8 cellular contexts compared by ENCODE assay signal in genomic region chr13:23609414-23610186, GRCh38. TPM values are rescaled to one million over a fixed set of nuclear protein-coding genes. Genes with fewer than 3 reads are reported as not detected.
A peak's percentile ranks its signal among the peaks of the same experiment; 100 is the strongest.
DNase-seq lines count a peak whose midpoint lies in the region; ATAC-seq and TF ChIP-seq lines count a peak whose summit lies in the region.

No MANE protein-coding gene starts in this region.

- peaks cover 13% of the 10 kb centered on the region for H3K9me3 Mint-ChIP-seq in glutamatergic neuron (ENCODE audit: unreplicated experiment)
- no peaks in the 10 kb centered on the region for H3K9me3 Mint-ChIP-seq in stimulated activated memory B cell treated with anti-CD40 and anti-IgM and Interleukin-4, amounts not matched to agents 10 μg/mL and 1 μg/mL and 100 μg/mL, for 72 hours

- H3K36me3 Mint-ChIP-seq in glutamatergic neuron (ENCODE audit: unreplicated experiment) = no peaks in the 10 kb centered on the region
- H3K36me3 Mint-ChIP-seq in stimulated activated memory B cell treated with anti-CD40 and anti-IgM and Interleukin-4, amounts not matched to agents 10 μg/mL and 1 μg/mL and 100 μg/mL, for 72 hours = no peaks in the 10 kb centered on the region

- no peak for TF ChIP-seq CTCF in glutamatergic neuron (IDR thresholded peaks at IDR 0.05; ENCODE audit: partially characterized antibody, unreplicated experiment)

- no peak for ATAC-seq in stimulated activated memory B cell treated with anti-CD40 and anti-IgM and Interleukin-4, amounts not matched to agents 10 μg/mL and 1 μg/mL and 100 μg/mL, for 72 hours
- no peak for ATAC-seq in GM21529 (IDR thresholded peaks at IDR 0.05; ENCODE audit: unreplicated experiment)
- no peak for ATAC-seq in HG02970 (IDR thresholded peaks at IDR 0.05; ENCODE audit: low FRiP score, unreplicated experiment)

- peaks cover 2% of the 10 kb centered on the region for H3K27me3 Mint-ChIP-seq in glutamatergic neuron (ENCODE audit: unreplicated experiment)
- peaks cover 22% of the 10 kb centered on the region for H3K27me3 Mint-ChIP-seq in stimulated activated memory B cell treated with anti-CD40 and anti-IgM and Interleukin-4, amounts not matched to agents 10 μg/mL and 1 μg/mL and 100 μg/mL, for 72 hours

- peak overlapping the region; percentile 74 for H3K27ac Mint-ChIP-seq in glutamatergic neuron (ENCODE audit: unreplicated experiment)
- H3K27ac Mint-ChIP-seq in stimulated activated memory B cell treated with anti-CD40 and anti-IgM and Interleukin-4, amounts not matched to agents 10 μg/mL and 1 μg/mL and 100 μg/mL, for 72 hours = peak overlapping the region; percentile 44

- peaks cover 51% of the 10 kb centered on the region for H3K4me1 Mint-ChIP-seq in glutamatergic neuron (ENCODE audit: low read depth, unreplicated experiment)
- peaks cover 21% of the 10 kb centered on the region for H3K4me1 Mint-ChIP-seq in stimulated activated memory B cell treated with anti-CD40 and anti-IgM and Interleukin-4, amounts not matched to agents 10 μg/mL and 1 μg/mL and 100 μg/mL, for 72 hours

- peak overlapping the region; percentile 75 for H3K4me3 Mint-ChIP-seq in glutamatergic neuron (ENCODE audit: unreplicated experiment)
- peak overlapping the region; percentile 31 for H3K4me3 Mint-ChIP-seq in stimulated activated memory B cell treated with anti-CD40 and anti-IgM and Interleukin-4, amounts not matched to agents 10 μg/mL and 1 μg/mL and 100 μg/mL, for 72 hours

- DNase-seq in NCI-H748 (lab: John Stamatoyannopoulos, UW; ENCODE audit: unreplicated experiment) (peak; percentile 39), NCI-H748 treated with DMSO at 0.1 percent for 48 hours (lab: John Stamatoyannopoulos, UW) (no peak), NCI-H69 (lab: John Stamatoyannopoulos, UW) (peak; percentile 47), glutamatergic neuron (no peak)
- no peak for DNase-seq in stimulated activated CD4-positive, alpha-beta T cell treated with anti-CD3 and anti-CD28 coated beads, Interleukin-2, amount 100 ng/mL, for 24 hours

RNA-seq across cellular contexts. Expression of gene TNFRSF19, which starts 39.4 kb away (rescaled TPM):
- total RNA-seq in glutamatergic neuron (ENCODE audit: unreplicated experiment) = 188 TPM

Comparison
In these comparisons a context has a peak if more than half of its experiments do, and no peak if none do; other contexts are left out.
1. DNase-seq: peak in NCI-H748 (single experiment) and NCI-H69 (single experiment); none in NCI-H748 treated with DMSO at 0.1 percent for 48 hours (single experiment), glutamatergic neuron (single experiment) and stimulated activated CD4-positive, alpha-beta T cell treated with anti-CD3 and anti-CD28 coated beads, Interleukin-2, amount 100 ng/mL, for 24 hours (0 of 2).